In genomic region chr7:47149971-47150370, GRCh38 we compare ENCODE assay signal across 20 cellular contexts.
A peak's percentile ranks its signal among the peaks of the same experiment; 100 is the strongest.
DNase-seq lines count a peak whose midpoint lies in the region; ATAC-seq and TF ChIP-seq lines count a peak whose summit lies in the region.
"Had no signal": no experiment of that assay in that cellular context is flagged by ENCODE, and none has a peak within 500 bp of the region (broad histone marks: within the 10 kb centered on the region; RNA-seq: fewer than 3 reads in every experiment).

No MANE protein-coding gene starts in this region.

- H3K27me3 Mint-ChIP-seq in WTC11 (ENCODE audit: low read depth): no peaks in the 10 kb centered on the region

- H3K4me1 ChIP-seq in OCI-LY7 (ENCODE audit: insufficient read depth, low read length, poor library complexity, severe bottlenecking) (peaks cover 98% of the 10 kb centered on the region), testis (peaks cover 11% of the 10 kb centered on the region)
- H3K4me1 ChIP-seq: colonic mucosa, suprapubic skin had no signal

- H2AFZ ChIP-seq in OCI-LY7 (ENCODE audit: low read length): no peak overlapping the region; the same call in 1 of the 2 replicates

- WGBS in testis, 2 donors: 96 to 98% methylated on average over 4 of the region's 4 CpGs

- no peak overlapping the region for H3K27ac Mint-ChIP-seq in WTC11
- H3K27ac Mint-ChIP-seq: activated CD4-positive, alpha-beta T cell treated with anti-CD3 and anti-CD28 coated beads, Interleukin-2, amount 10 ng/mL, durations not matched to agents 24 days and 14 days; CD4-positive, alpha-beta memory T cell; T-cell had no signal

- no peaks in the 10 kb centered on the region for H3K27me3 ChIP-seq in testis
- H3K27me3 ChIP-seq: brain microvascular endothelial cell, colonic mucosa, spleen, suprapubic skin had no signal

- no peak for TF ChIP-seq POLR2A in testis (IDR thresholded peaks at IDR 0.05)

- intact Hi-C loops in OCI-LY7 (cut with micrococcal nuclease; ENCODE audit: unreplicated experiment) (loop anchor here (2.0 to 10.0 kb wide), 3 partner anchors 35 to 525 kb away; partner anchors contain the start of gene TNS3), testis (cut with DNase I; ENCODE audit: low total_unique reads) (no loop called here)

- ATAC-seq in GM18502 (IDR thresholded peaks at IDR 0.05; ENCODE audit: poor library complexity, unreplicated experiment) (peak; percentile 19), GM19467 (IDR thresholded peaks at IDR 0.05; ENCODE audit: unreplicated experiment) (peak; percentile 13), HG03064 (IDR thresholded peaks at IDR 0.05; ENCODE audit: low read depth, unreplicated experiment) (peak; percentile 30), GM21381 (IDR thresholded peaks at IDR 0.05; ENCODE audit: unreplicated experiment) (no peak), WTC11 (no peak)
- ATAC-seq: T-cell had no signal

- CTCF ChIA-PET in OCI-LY7 (lab: Charles Lee; ENCODE audit: unreplicated experiment) (no interaction called here), WTC11 (lab: Charles Lee) (no interaction called here)

- H3K79me2 ChIP-seq in OCI-LY7 (ENCODE audit: insufficient read depth, low read depth, low read length): peaks cover 58% of the 10 kb centered on the region; the same call in 1 of the 2 replicates

- H3K9me2 ChIP-seq in OCI-LY7 (ENCODE audit: insufficient read depth, low read length): no peaks in the 10 kb centered on the region

- no peaks in the 10 kb centered on the region; the same call in 1 of the 2 replicates for H3K9me3 ChIP-seq in OCI-LY7 (ENCODE audit: low read length)
- H3K9me3 ChIP-seq in testis: no peaks in the 10 kb centered on the region
- H3K9me3 ChIP-seq: colonic mucosa, spleen, suprapubic skin had no signal

- peak overlapping the region; percentile 98 for H3K27ac ChIP-seq in OCI-LY7 (ENCODE audit: low read depth, low read length, poor library complexity, severe bottlenecking)
- H3K27ac ChIP-seq in testis: no peak overlapping the region
- H3K27ac ChIP-seq: brain microvascular endothelial cell, colonic mucosa, KMS-11, suprapubic skin had no signal

- POLR2A ChIA-PET in OCI-LY7 (lab: Charles Lee) (interaction anchor here (0.8 to 1.7 kb wide), 5 partner anchors 10 to 39 kb away, joined by 3 to 6 read pairs (median 4); no protein-coding TSS in a partner anchor), WTC11 (lab: Charles Lee) (no interaction called here)

- no peak for TF ChIP-seq CTCF in OCI-LY7 (conservative IDR thresholded peaks at IDR 0.05; ENCODE audit: low read length)
- TF ChIP-seq CTCF in testis (IDR thresholded peaks at IDR 0.05): no peak
- no peak for TF ChIP-seq CTCF in WTC11 (IDR thresholded peaks at IDR 0.05)

- peaks cover 39% of the 10 kb centered on the region for H3K36me3 ChIP-seq in OCI-LY7 (ENCODE audit: insufficient read depth, low read length)
- no peaks in the 10 kb centered on the region for H3K36me3 ChIP-seq in testis (ENCODE audit: low read depth, missing control alignments)
- H3K36me3 ChIP-seq: brain microvascular endothelial cell, colonic mucosa, spleen, suprapubic skin had no signal

- peaks cover 6% of the 10 kb centered on the region; the same call in 1 of the 2 replicates for H3K9me3 Mint-ChIP-seq in WTC11
- H3K9me3 Mint-ChIP-seq: activated CD4-positive, alpha-beta T cell treated with anti-CD3 and anti-CD28 coated beads, Interleukin-2, amount 10 ng/mL, durations not matched to agents 24 days and 14 days had no signal

- H3K4me2 ChIP-seq in OCI-LY7 (ENCODE audit: low read length): peak overlapping the region; percentile 73
- H3K4me2 ChIP-seq: KMS-11 had no signal

- TSS peak; percentile 81 for BruUV-seq in OCI-LY7 (replicated peaks; lab: Mats Ljungman, UMichigan)

- no peaks in the 10 kb centered on the region for H3K36me3 Mint-ChIP-seq in WTC11
- H3K36me3 Mint-ChIP-seq: CD4-positive, alpha-beta memory T cell; T-cell had no signal

- DNase-seq in OCI-LY7 (ENCODE audit: low spot score) (peak; percentile 90), testis (no peak), WTC11 (ENCODE audit: low spot score) (no peak), cerebellar nuclear complex (lab: John Stamatoyannopoulos, UW) (no peak)
- DNase-seq: activated CD4-positive, alpha-beta T cell treated with anti-CD3 and anti-CD28 coated beads, Interleukin-2, amount 10 ng/mL, durations not matched to agents 24 days and 14 days; activated CD8-positive, alpha-beta memory T cell treated with anti-CD3 and anti-CD28 coated beads, Interleukin-2, amount 50 U/mL, for 4 hours; brain microvascular endothelial cell; colonic mucosa; DMS53; NCI-H2081; spleen; stimulated activated CD4-positive, alpha-beta T cell treated with anti-CD3 and anti-CD28 coated beads, Interleukin-4, amount 100 ng/mL, for 4 hours; T-cell had no signal

- peak overlapping the region; percentile 50 for H3K4me3 ChIP-seq in OCI-LY7 (ENCODE audit: low read depth, low read length, poor library complexity, severe bottlenecking)
- no peak overlapping the region for H3K4me3 ChIP-seq in testis
- H3K4me3 ChIP-seq: colonic mucosa, spleen, suprapubic skin had no signal

- H3K4me3 Mint-ChIP-seq in WTC11: no peak overlapping the region
- H3K4me3 Mint-ChIP-seq: activated CD4-positive, alpha-beta T cell treated with anti-CD3 and anti-CD28 coated beads, Interleukin-2, amount 10 ng/mL, durations not matched to agents 24 days and 14 days; CD4-positive, alpha-beta memory T cell; T-cell had no signal

- peaks cover 25% of the 10 kb centered on the region for H3K4me1 Mint-ChIP-seq in WTC11
- H3K4me1 Mint-ChIP-seq: activated CD4-positive, alpha-beta T cell treated with anti-CD3 and anti-CD28 coated beads, Interleukin-2, amount 10 ng/mL, durations not matched to agents 24 days and 14 days; CD4-positive, alpha-beta memory T cell; T-cell had no signal

- no peaks in the 10 kb centered on the region for H4K20me1 ChIP-seq in OCI-LY7 (ENCODE audit: insufficient read depth, low read length)

TF ChIP-seq in WTC11, 78 proteins besides CTCF, POLR2A, EP300 and RAD21:
- no peak for TF ChIP-seq AFF4 (CRISPR knock-in tag; IDR thresholded peaks at IDR 0.05; ENCODE audit: borderline replicate concordance)
- no peak for TF ChIP-seq ZNF121 (CRISPR knock-in tag; IDR thresholded peaks at IDR 0.05)
- TF ChIP-seq ZSCAN18 (CRISPR knock-in tag; IDR thresholded peaks at IDR 0.05): no peak
- no peak for TF ChIP-seq NR1H2 (CRISPR knock-in tag; IDR thresholded peaks at IDR 0.05)
- no peak for TF ChIP-seq TEAD1 (CRISPR knock-in tag; IDR thresholded peaks at IDR 0.05)
- TF ChIP-seq TP53 (CRISPR knock-in tag; IDR thresholded peaks at IDR 0.05): no peak

Comparison
In these comparisons a context has a peak if more than half of its experiments do, and no peak if none do; other contexts are left out.
1. ATAC-seq: peak in GM18502 (single experiment), GM19467 (single experiment) and HG03064 (single experiment); none in GM21381 (single experiment) and WTC11 (single experiment).